In the genomic region with DNA sequence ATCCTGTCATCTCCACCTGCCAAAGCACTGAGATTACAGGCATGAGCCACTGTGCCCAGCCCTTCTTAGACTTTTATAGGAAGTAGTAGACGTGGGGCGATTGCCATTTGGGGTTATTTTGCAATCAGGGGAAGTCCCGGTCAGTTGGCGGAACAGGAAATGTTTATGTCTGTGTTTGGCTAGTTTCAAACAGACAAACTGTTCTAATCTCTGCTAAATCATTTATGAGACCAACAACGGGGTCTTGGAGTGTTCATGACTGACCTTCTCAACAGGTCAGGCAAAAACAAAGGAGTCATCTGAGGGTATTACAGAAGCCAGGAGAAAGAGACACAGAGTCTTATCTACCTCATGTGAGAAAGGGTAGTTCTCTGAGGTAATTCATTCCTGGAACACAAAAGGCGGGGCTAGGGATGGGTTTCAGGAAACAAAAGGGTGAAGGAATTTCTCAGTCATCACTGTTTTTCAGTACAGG, we compare ENCODE assay signal across 8 cellular contexts. TPM values are rescaled to one million over a fixed set of nuclear protein-coding genes. Genes with fewer than 3 reads are reported as not detected.
DNase-seq lines count a peak whose midpoint lies in the region; ATAC-seq, FAIRE-seq and TF ChIP-seq lines count a peak whose summit lies in the region.

No MANE protein-coding gene starts in this region.

- peak; percentile 91 for ATAC-seq in GM18498 (IDR thresholded peaks at IDR 0.05; ENCODE audit: unreplicated experiment)
- peak; percentile 85 for ATAC-seq in GM21717 (IDR thresholded peaks at IDR 0.05; ENCODE audit: unreplicated experiment)
- ATAC-seq in GM12878: peak; percentile 82
- peak; percentile 92 to 96 for ATAC-seq in lower lobe of right lung

- H3K4me2 ChIP-seq in GM12878 (ENCODE audit: control insufficient read depth, insufficient read depth): peak overlapping the region; percentile 39

- H2AFZ ChIP-seq in GM12878 (ENCODE audit: control insufficient read depth, low read depth, low read length): peak overlapping the region; percentile 65

- CTCF ChIA-PET in GM12878 (lab: Yijun Ruan, JAX): no interaction called here

- RAD21 ChIA-PET in GM12878 (lab: Charles Lee; ENCODE audit: unreplicated experiment): no interaction called here

- no peak for TF ChIP-seq CTCF in GM12878 (IDR thresholded peaks at IDR 0.05 in 2 of 3, conservative IDR thresholded peaks at IDR 0.05 in 1 of 3; ENCODE audit: control insufficient read depth in 2 of 3, extremely low read depth in 1 of 3, insufficient read depth in 1 of 3, low read depth in 3 of 3, low read length in 3 of 3)
- TF ChIP-seq CTCF in lower lobe of right lung (IDR thresholded peaks at IDR 0.05): no peak
- TF ChIP-seq CTCF in nephron progenitor cell (IDR thresholded peaks at IDR 0.05): no peak

- H3K4me1 Mint-ChIP-seq in nephron progenitor cell: peaks cover 4% of the 10 kb centered on the region

- H3K4me1 ChIP-seq in HUES6 (ENCODE audit: control insufficient read depth, insufficient read depth, low read length): peaks cover 9% of the 10 kb centered on the region
- peaks cover 4% of the 10 kb centered on the region for H3K4me1 ChIP-seq in GM12878 (ENCODE audit: control insufficient read depth, insufficient read depth, low read length)
- H3K4me1 ChIP-seq in lower lobe of right lung: peaks cover 15% of the 10 kb centered on the region

- no peak for TF ChIP-seq EP300 in GM12878 (IDR thresholded peaks at IDR 0.05; ENCODE audit: borderline replicate concordance in 1 of 2, control insufficient read depth in 1 of 2, low read depth in 2 of 2, low read length in 2 of 2)

- no peak for TF ChIP-seq RAD21 in GM12878 (IDR thresholded peaks at IDR 0.05; ENCODE audit: insufficient read depth, low read depth, low read length)

- no peak for FAIRE-seq in GM12878 (lab: Jason Lieb, UNC)

- H3K27me3 Mint-ChIP-seq in nephron progenitor cell (ENCODE audit: low read depth, poor library complexity): peaks cover 5% of the 10 kb centered on the region

- H4K20me1 ChIP-seq in GM12878 (ENCODE audit: control insufficient read depth, insufficient read depth): no peaks in the 10 kb centered on the region

- POLR2A ChIA-PET in GM12878 (lab: Charles Lee): no interaction called here

- no peak overlapping the region for H3K4me3 ChIP-seq in HUES6 (ENCODE audit: low read depth, low read length)
- H3K4me3 ChIP-seq in GM12878: no peak overlapping the region
- no peak overlapping the region for H3K4me3 ChIP-seq in lower lobe of right lung

- SMC1A ChIA-PET in GM12878 (lab: Charles Lee; ENCODE audit: uncharacterized antibody, unreplicated experiment): no interaction called here

- H3K9me3 ChIP-seq in HUES6 (ENCODE audit: control insufficient read depth, insufficient read depth, low read depth, low read length): no peaks in the 10 kb centered on the region
- no peaks in the 10 kb centered on the region for H3K9me3 ChIP-seq in GM12878 (replicated peaks; ENCODE audit: control insufficient read depth, insufficient read depth, low read length)
- no peaks in the 10 kb centered on the region for H3K9me3 ChIP-seq in lower lobe of right lung

- H3K36me3 ChIP-seq in HUES6 (ENCODE audit: control insufficient read depth, insufficient read depth, low read length) (no peaks in the 10 kb centered on the region), GM12878 (ENCODE audit: control insufficient read depth in 2 of 2, insufficient read depth in 2 of 2, low read length in 1 of 2) (no peaks in the 10 kb centered on the region), lower lobe of right lung (no peaks in the 10 kb centered on the region)

- no peak overlapping the region for H3K27ac ChIP-seq in HUES6 (ENCODE audit: low read depth, low read length)
- H3K27ac ChIP-seq in GM12878 (ENCODE audit: control insufficient read depth, insufficient read depth): peak overlapping the region; percentile 29
- peak overlapping the region; percentile 79 for H3K27ac ChIP-seq in lower lobe of right lung

- H3K27me3 ChIP-seq in HUES6 (ENCODE audit: control insufficient read depth, insufficient read depth, low read length) (no peaks in the 10 kb centered on the region), GM12878 (replicated peaks in 1 of 2; ENCODE audit: control insufficient read depth in 2 of 2, insufficient read depth in 2 of 2, low read length in 1 of 2) (no peaks in the 10 kb centered on the region), lower lobe of right lung (ENCODE audit: low read depth) (no peaks in the 10 kb centered on the region)

- WGBS in GM12878 (ENCODE audit: insufficient coverage, insufficient replicate concordance, low lambda C conversion rate, missing lambda C conversion rate): 5% methylated on average over 6 of the region's 6 CpGs

- H3K9ac ChIP-seq in HUES6 (ENCODE audit: low read length) (peak overlapping the region; percentile 16), GM12878 (ENCODE audit: control insufficient read depth, insufficient read depth, low read length) (no peak overlapping the region)

- peaks cover 30% of the 10 kb centered on the region for H3K9me3 Mint-ChIP-seq in nephron progenitor cell

- in situ Hi-C loops in GM12878 (cut with MboI): no loop called here

- H3K36me3 Mint-ChIP-seq in nephron progenitor cell (ENCODE audit: low read depth): no peaks in the 10 kb centered on the region

- no peak for TF ChIP-seq POLR2A in GM12878 (IDR thresholded peaks at IDR 0.05; ENCODE audit: low read depth, low read length)

- H3K27ac Mint-ChIP-seq in nephron progenitor cell: no peak overlapping the region

- BruUV-seq in GM12878 (replicated peaks; lab: Mats Ljungman, UMichigan): no TSS peak

- no peaks in the 10 kb centered on the region for H3K79me2 ChIP-seq in GM12878 (ENCODE audit: control insufficient read depth, insufficient read depth, low read length)

- DNase-seq in GM12878 (ENCODE audit: low read depth, low spot score): no peak
- peak; percentile 68 for DNase-seq in lower lobe of right lung
- DNase-seq in nephron progenitor cell: no peak
- no peak for DNase-seq in RPMI8226
- DNase-seq in NCI-H526 treated with DMSO at 0.1 percent for 48 hours (lab: John Stamatoyannopoulos, UW): no peak

- intact Hi-C loops in GM12878 (cut with micrococcal nuclease; ENCODE audit: unreplicated experiment): no loop called here
- intact Hi-C loops in lower lobe of right lung (cut with DNase I): no loop called here

- no peak overlapping the region for H3K4me3 Mint-ChIP-seq in nephron progenitor cell

TF ChIP-seq in GM12878, 131 proteins besides CTCF, POLR2A, EP300 and RAD21:
- TF ChIP-seq YY1 (IDR thresholded peaks at IDR 0.05; ENCODE audit: low read depth, low read length) (0 out of 2 replicates have a peak, but pooled peaks have one; percentile 14), ZBED1 (IDR thresholded peaks at IDR 0.05; ENCODE audit: borderline replicate concordance) (no peak), SRF (IDR thresholded peaks at IDR 0.05; ENCODE audit: low read depth in 2 of 2, low read length in 2 of 2) (peak in 1 of 2 experiments; percentile 68; a peak in 2 of 4 replicates)

RNA-seq across cellular contexts. Expression of gene TPK1, which starts 6.6 kb away (rescaled TPM):
- total RNA-seq in GM12878 (2013; cell fraction: nucleolus; rRNA removed): 38.9 and 39.7 TPM in 2 replicates
- 7.8 and 8.2 TPM in 2 replicates for total RNA-seq in GM12878 (2014; rRNA removed)
- total RNA-seq in GM12878 (2014; rRNA removed; fragmentation: Illumina TruSeq; extraction: Trizol): 7.3 and 10.6 TPM in 2 replicates
- 5.6 and 7.7 TPM in 2 replicates for total RNA-seq in GM12878 (2021)
- polyA plus RNA-seq in GM12878 (2011; ENCODE audit: low read depth): 15.2 TPM
- 13.6 and 13.8 TPM in 2 replicates for polyA plus RNA-seq in GM12878 (2011; rRNA removed)
- 8.6 and 10.7 TPM in 2 replicates for polyA plus RNA-seq in GM12878 (2011; cell fraction: cytosol; rRNA removed)
- polyA plus RNA-seq in GM12878 (2011; cell fraction: nucleus; rRNA removed): 6.9 and 12.2 TPM in 2 replicates
- 6.7 and 8.0 TPM in 2 replicates for polyA plus RNA-seq in GM12878 (2012)
- 7.1 and 7.4 TPM in 2 replicates for polyA plus RNA-seq in GM12878 (2014; fragmentation: Illumina TruSeq; extraction: Trizol)
- polyA plus RNA-seq in GM12878 (2014; fragmentation: Nextera tagmentation; extraction: Ambion mirVana): 10 to 100 TPM in 1 of 2 experiments, 1 to 10 TPM in 1; 8.0 to 11.3 TPM
- 5.6 and 7.8 TPM in 2 replicates for polyA plus RNA-seq in GM12878 (2014; rRNA removed)
- polyA plus RNA-seq in GM12878 (2016; fragmentation: Nextera tagmentation; extraction: Ambion mirVana): 10 to 100 TPM; 14.2 to 19.0 TPM
- polyA minus RNA-seq in GM12878 (2011; rRNA and poly(A)+ RNA removed): 34.8 and 44.3 TPM in 2 replicates
- polyA minus RNA-seq in GM12878 (2011; cell fraction: cytosol; rRNA and poly(A)+ RNA removed): 6.1 and 6.4 TPM in 2 replicates
- polyA minus RNA-seq in GM12878 (2011; cell fraction: nucleus; rRNA and poly(A)+ RNA removed): 32.3 and 49.6 TPM in 2 replicates
- total RNA-seq in lower lobe of right lung: 9.0 TPM
